Comparison of ENCODE assay signal across 18 cellular contexts in the genomic region with DNA sequence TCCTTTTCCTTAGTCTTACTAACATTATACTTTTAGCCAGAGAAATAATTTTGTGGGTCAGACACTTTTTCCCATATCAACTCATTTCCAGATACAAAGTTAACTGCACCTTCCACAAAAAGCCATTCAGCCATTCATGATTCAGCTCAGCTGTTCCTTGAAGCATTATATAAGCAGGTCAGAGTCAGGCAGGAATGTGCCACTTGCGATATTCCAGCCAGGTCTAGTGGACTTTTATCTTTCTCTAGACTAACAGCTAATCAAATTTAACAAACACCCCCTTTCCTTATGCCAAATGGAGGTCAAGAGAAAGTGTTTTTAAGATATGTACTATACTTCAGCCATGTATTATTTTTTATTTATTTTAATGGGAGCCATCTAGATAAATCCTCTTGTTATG.
DNase-seq lines count a peak whose midpoint lies in the region; ATAC-seq, FAIRE-seq and TF ChIP-seq lines count a peak whose summit lies in the region.
"Had no signal": no experiment of that assay in that cellular context is flagged by ENCODE, and none has a peak within 500 bp of the region (broad histone marks: within the 10 kb centered on the region; RNA-seq: fewer than 3 reads in every experiment).

No MANE protein-coding gene starts in this region.

- H3K27ac Mint-ChIP-seq in Caco-2 (ENCODE audit: unreplicated experiment) = no peak overlapping the region
- H3K27ac Mint-ChIP-seq: CD4-positive, alpha-beta T cell; H9 had no signal

- CTCF ChIA-PET in Caco-2 (lab: Charles Lee) = no interaction called here

- H3K9me3 ChIP-seq in left lung = no peaks in the 10 kb centered on the region
- no peaks in the 10 kb centered on the region for H3K9me3 ChIP-seq in small intestine (ENCODE audit: control insufficient read depth, low read depth)
- no peaks in the 10 kb centered on the region for H3K9me3 ChIP-seq in Caco-2
- no peaks in the 10 kb centered on the region for H3K9me3 ChIP-seq in upper lobe of right lung
- H3K9me3 ChIP-seq: A549 had no signal

- ATAC-seq in foreskin keratinocyte = no peak
- peak; percentile 80 for ATAC-seq in left lung
- ATAC-seq in upper lobe of right lung = no peak
- ATAC-seq: A549 had no signal

- in situ Hi-C loops in G401 (cut with HindIII; ENCODE audit: low sequenced_read_pairs) = no loop called here

- no peaks in the 10 kb centered on the region for H3K36me3 Mint-ChIP-seq in Caco-2 (ENCODE audit: insufficient read depth, unreplicated experiment)

- H3K4me3 Mint-ChIP-seq in Caco-2 (ENCODE audit: unreplicated experiment) = no peak overlapping the region
- H3K4me3 Mint-ChIP-seq: CD4-positive, alpha-beta T cell; H9 had no signal

- TF ChIP-seq CTCF in foreskin keratinocyte (conservative IDR thresholded peaks at IDR 0.05) (no peak), left lung (IDR thresholded peaks at IDR 0.05) (no peak), Caco-2 (IDR thresholded peaks at IDR 0.05; ENCODE audit: insufficient read depth in 1 of 2, low read depth in 1 of 2, low read length in 1 of 2, severe bottlenecking in 1 of 2, unreplicated experiment in 1 of 2) (no peak), upper lobe of right lung (IDR thresholded peaks at IDR 0.05) (no peak)

- TF ChIP-seq POLR2A in GM12891 (IDR thresholded peaks at IDR 0.05; ENCODE audit: low read depth, low read length) = no peak

- H3K27me3 ChIP-seq in foreskin keratinocyte (peaks cover 6% of the 10 kb centered on the region), left lung (peaks cover 0 to 5% of the 10 kb centered on the region in 2 donors), small intestine (ENCODE audit: control insufficient read depth in 2 of 2, insufficient read depth in 2 of 2, low read length in 2 of 2) (no peaks in the 10 kb centered on the region), Caco-2 (replicated peaks; ENCODE audit: control insufficient read depth, insufficient read depth, low read length) (no peaks in the 10 kb centered on the region; the same call in 1 of the 2 replicates), upper lobe of right lung (no peaks in the 10 kb centered on the region)

- H3K4me3 ChIP-seq in left lung (no peak overlapping the region), small intestine (ENCODE audit: low read depth in 1 of 2, low read length in 2 of 2) (no peak overlapping the region), Caco-2 (ENCODE audit: low read depth, low read length) (no peak overlapping the region), upper lobe of right lung (no peak overlapping the region)
- H3K4me3 ChIP-seq: A549 had no signal

- no peaks in the 10 kb centered on the region for H3K9me3 Mint-ChIP-seq in Caco-2 (ENCODE audit: unreplicated experiment)
- H3K9me3 Mint-ChIP-seq: CD4-positive, alpha-beta T cell; H9 had no signal

- DNase-seq in G401 (ENCODE audit: low spot score) (peak; percentile 80), foreskin keratinocyte (no peak), left lung (no peak), small intestine (peak; percentile 65), Caco-2 (no peak), GM12891 (ENCODE audit: insufficient read length, low spot score) (no peak), upper lobe of right lung (no peak)
- no peak for DNase-seq in stimulated activated CD4-positive, alpha-beta T cell treated with anti-CD3 and anti-CD28 coated beads, Interleukin-2, amount 100 ng/mL, for 24 hours
- DNase-seq: AML-193; CD4-positive, alpha-beta T cell; DMS153; DMS79; GF-D8; H9 had no signal

- H3K4me1 Mint-ChIP-seq in Caco-2 (ENCODE audit: low read depth, unreplicated experiment) = no peaks in the 10 kb centered on the region
- H3K4me1 Mint-ChIP-seq: H9 had no signal

- no peaks in the 10 kb centered on the region for H3K36me3 ChIP-seq in left lung
- H3K36me3 ChIP-seq in small intestine (ENCODE audit: control insufficient read depth in 2 of 2, insufficient read depth in 2 of 2, low read length in 2 of 2) = no peaks in the 10 kb centered on the region
- H3K36me3 ChIP-seq in Caco-2 (ENCODE audit: control insufficient read depth, insufficient read depth, low read length) = no peaks in the 10 kb centered on the region
- no peaks in the 10 kb centered on the region for H3K36me3 ChIP-seq in upper lobe of right lung

- intact Hi-C loops in left lung (cut with DNase I) = no loop called here
- intact Hi-C loops in Caco-2 (cut with micrococcal nuclease; ENCODE audit: unreplicated experiment) = no loop called here
- intact Hi-C loops in upper lobe of right lung (cut with DNase I) = no loop called here

- peak overlapping the region; percentile 71 for H3K27ac ChIP-seq in foreskin keratinocyte
- no peak overlapping the region for H3K27ac ChIP-seq in left lung
- H3K27ac ChIP-seq in small intestine (ENCODE audit: low read depth in 1 of 2, low read length in 1 of 2) = no peak overlapping the region
- H3K27ac ChIP-seq in upper lobe of right lung = no peak overlapping the region
- H3K27ac ChIP-seq: 22Rv1, A549, C4-2B had no signal

- H3K4me1 ChIP-seq in foreskin keratinocyte (no peaks in the 10 kb centered on the region), left lung (no peaks in the 10 kb centered on the region), small intestine (ENCODE audit: control insufficient read depth in 2 of 2, insufficient read depth in 1 of 2, low read depth in 1 of 2, low read length in 1 of 2) (peaks cover 0 to 4% of the 10 kb centered on the region in 2 donors), Caco-2 (no peaks in the 10 kb centered on the region), upper lobe of right lung (no peaks in the 10 kb centered on the region)
- H3K4me1 ChIP-seq: A549 had no signal

- WGBS in small intestine, 3 donors = 10 to 49% (median 14%) methylated on average over 1 of the region's 1 CpG

- peaks cover 6% of the 10 kb centered on the region for H3K27me3 Mint-ChIP-seq in Caco-2 (ENCODE audit: insufficient read depth, unreplicated experiment)

- BruUV-seq in Caco-2 (replicated peaks; lab: Mats Ljungman, UMichigan) = no TSS peak

- POLR2A ChIA-PET in Caco-2 (lab: Charles Lee) = no interaction called here

- FAIRE-seq in small intestine (lab: Jason Lieb, UNC) = no peak
- no peak for FAIRE-seq in GM12891 (lab: Jason Lieb, UNC)
- FAIRE-seq: A549, H1 had no signal

TF ChIP-seq in GM12891, 5 proteins besides CTCF, POLR2A, EP300 and RAD21:
- TF ChIP-seq TAF1 (IDR thresholded peaks at IDR 0.05; ENCODE audit: low read depth, low read length) (no peak), PAX5 (IDR thresholded peaks at IDR 0.05; ENCODE audit: insufficient read depth, low read length, severe bottlenecking) (no peak), POLR2AphosphoS5 (IDR thresholded peaks at IDR 0.05; ENCODE audit: low read depth, low read length) (no peak), POU2F2 (IDR thresholded peaks at IDR 0.05; ENCODE audit: low read depth, low read length) (no peak)

Comparison
In these comparisons a context has a peak if more than half of its experiments do, and no peak if none do; other contexts are left out.
1. DNase-seq: peak in G401 (single experiment) and small intestine (single experiment); none in foreskin keratinocyte (0 of 2), left lung (0 of 2), Caco-2 (0 of 2), GM12891 (single experiment), stimulated activated CD4-positive, alpha-beta T cell treated with anti-CD3 and anti-CD28 coated beads, Interleukin-2, amount 100 ng/mL, for 24 hours (0 of 2) and upper lobe of right lung (single experiment).